In genomic region chr12:123499332-123499731, GRCh38 we compare ENCODE assay signal across 30 cellular contexts.
"Had no signal": no experiment of that assay in that cellular context is flagged by ENCODE, and none has a peak within 500 bp of the region (broad histone marks: within the 10 kb centered on the region; RNA-seq: fewer than 3 reads in every experiment).

No MANE protein-coding gene starts in this region.

- H3K27ac Mint-ChIP-seq: activated B cell treated with CpG ODN at 0.5 μM for 24 hours; activated CD4-positive, alpha-beta memory T cell treated with anti-CD3 and anti-CD28 coated beads, Interleukin-2, amount 10 ng/mL, durations not matched to agents 7 days and 5 days; activated CD4-positive, alpha-beta T cell treated with anti-CD3 and anti-CD28 coated beads, Interleukin-2, amount 10 ng/mL, durations not matched to agents 7 days and 5 days; activated naive CD4-positive, alpha-beta T cell treated with anti-CD3 and anti-CD28 coated beads, Interleukin-2, amount 10 ng/mL, durations not matched to agents 7 days and 5 days; activated naive CD8-positive, alpha-beta T cell treated with anti-CD3 and anti-CD28 coated beads, Interleukin-2, amount 10 ng/mL, durations not matched to agents 7 days and 5 days; activated T-cell treated with anti-CD3 and anti-CD28 coated beads, Interleukin-2, amount 50 U/mL, for 24 hours; activated T-cell treated with anti-CD3 and anti-CD28 coated beads, Interleukin-2, amount 50 U/mL, for 72 hours; effector memory CD8-positive, alpha-beta T cell; T-helper 17 cell; T-helper 2 cell treated with Interferon-gamma antibody and Interleukin-4, amounts not matched to agents 5 μg/mL and 100 μg/mL, for 36 hours had no signal

- DNase-seq: activated B cell treated with CpG ODN at 0.5 μM for 24 hours; activated CD4-positive, alpha-beta memory T cell treated with anti-CD3 and anti-CD28 coated beads, Interleukin-2, amount 10 ng/mL, durations not matched to agents 7 days and 5 days; activated CD4-positive, alpha-beta T cell treated with anti-CD3 and anti-CD28 coated beads, Interleukin-2, amount 10 ng/mL, durations not matched to agents 7 days and 5 days; activated CD4-positive, alpha-beta T cell treated with anti-CD3 and anti-CD28 coated beads, Interleukin-2, amount 50 U/mL, for 4 hours; activated CD8-positive, alpha-beta memory T cell treated with anti-CD3 and anti-CD28 coated beads, Interleukin-2, amount 50 U/mL, for 48 hours; activated gamma-delta T cell; activated naive CD4-positive, alpha-beta T cell; activated naive CD4-positive, alpha-beta T cell treated with anti-CD3 and anti-CD28 coated beads, Interleukin-2, amount 10 ng/mL, durations not matched to agents 7 days and 5 days; activated naive CD8-positive, alpha-beta T cell treated with anti-CD3 and anti-CD28 coated beads, Interleukin-2, amount 10 ng/mL, durations not matched to agents 7 days and 5 days; activated T-cell treated with anti-CD3 and anti-CD28 coated beads for 4 hours; activated T-cell treated with anti-CD3 and anti-CD28 coated beads, Interleukin-2, amount 50 U/mL, for 24 hours; activated T-cell treated with anti-CD3 and anti-CD28 coated beads, Interleukin-2, amount 50 U/mL, for 72 hours; anterior cingulate cortex; brain microvascular endothelial cell; cortex of kidney; dermis blood vessel endothelial cell; effector CD4-positive, alpha-beta T cell; effector memory CD8-positive, alpha-beta T cell; foreskin fibroblast; glutamatergic neuron; heart left ventricle; T-helper 1 cell; T-helper 17 cell; T1000; WERI-Rb-1 had no signal

- H3K4me3 Mint-ChIP-seq: activated B cell treated with CpG ODN at 0.5 μM for 24 hours; activated CD4-positive, alpha-beta memory T cell treated with anti-CD3 and anti-CD28 coated beads, Interleukin-2, amount 10 ng/mL, durations not matched to agents 7 days and 5 days; activated CD4-positive, alpha-beta T cell treated with anti-CD3 and anti-CD28 coated beads, Interleukin-2, amount 10 ng/mL, durations not matched to agents 7 days and 5 days; activated naive CD4-positive, alpha-beta T cell treated with anti-CD3 and anti-CD28 coated beads, Interleukin-2, amount 10 ng/mL, durations not matched to agents 7 days and 5 days; activated naive CD8-positive, alpha-beta T cell treated with anti-CD3 and anti-CD28 coated beads, Interleukin-2, amount 10 ng/mL, durations not matched to agents 7 days and 5 days; activated T-cell treated with anti-CD3 and anti-CD28 coated beads, Interleukin-2, amount 50 U/mL, for 24 hours; activated T-cell treated with anti-CD3 and anti-CD28 coated beads, Interleukin-2, amount 50 U/mL, for 72 hours; central memory CD8-positive, alpha-beta T cell; effector memory CD8-positive, alpha-beta T cell; T-helper 17 cell; T-helper 2 cell treated with Interferon-gamma antibody and Interleukin-4, amounts not matched to agents 5 μg/mL and 100 μg/mL, for 36 hours had no signal

- H3K4me3 ChIP-seq: heart left ventricle had no signal

- H3K9me3 ChIP-seq: heart left ventricle had no signal

- H3K36me3 Mint-ChIP-seq: activated naive CD4-positive, alpha-beta T cell treated with anti-CD3 and anti-CD28 coated beads, Interleukin-2, amount 10 ng/mL, durations not matched to agents 7 days and 5 days; activated naive CD4-positive, alpha-beta T cell treated with anti-CD3 and anti-CD28 coated beads, Interleukin-2, amount 50 U/mL, for 72 hours had no signal

- H3K4me1 Mint-ChIP-seq: activated B cell treated with CpG ODN at 0.5 μM for 24 hours; activated CD4-positive, alpha-beta memory T cell treated with anti-CD3 and anti-CD28 coated beads, Interleukin-2, amount 10 ng/mL, durations not matched to agents 7 days and 5 days; activated CD4-positive, alpha-beta T cell treated with anti-CD3 and anti-CD28 coated beads, Interleukin-2, amount 10 ng/mL, durations not matched to agents 7 days and 5 days; activated naive CD4-positive, alpha-beta T cell treated with anti-CD3 and anti-CD28 coated beads, Interleukin-2, amount 10 ng/mL, durations not matched to agents 7 days and 5 days had no signal

- H3K27me3 ChIP-seq: brain microvascular endothelial cell, heart left ventricle had no signal

- H3K27ac ChIP-seq: brain microvascular endothelial cell, heart left ventricle, WERI-Rb-1 had no signal

- H3K27me3 Mint-ChIP-seq: activated CD4-positive, alpha-beta memory T cell treated with anti-CD3 and anti-CD28 coated beads, Interleukin-2, amount 10 ng/mL, durations not matched to agents 7 days and 5 days; activated CD4-positive, alpha-beta T cell treated with anti-CD3 and anti-CD28 coated beads, Interleukin-2, amount 10 ng/mL, durations not matched to agents 7 days and 5 days; activated naive CD8-positive, alpha-beta T cell treated with anti-CD3 and anti-CD28 coated beads, Interleukin-2, amount 10 ng/mL, durations not matched to agents 7 days and 5 days; activated T-cell treated with anti-CD3 and anti-CD28 coated beads, Interleukin-2, amount 50 U/mL, for 24 hours; central memory CD8-positive, alpha-beta T cell; effector memory CD8-positive, alpha-beta T cell; T-helper 17 cell had no signal

- H3K9me3 Mint-ChIP-seq: activated B cell treated with CpG ODN at 0.5 μM for 24 hours; activated CD4-positive, alpha-beta memory T cell treated with anti-CD3 and anti-CD28 coated beads, Interleukin-2, amount 10 ng/mL, durations not matched to agents 7 days and 5 days; activated CD4-positive, alpha-beta T cell treated with anti-CD3 and anti-CD28 coated beads, Interleukin-2, amount 10 ng/mL, durations not matched to agents 7 days and 5 days; activated naive CD4-positive, alpha-beta T cell treated with anti-CD3 and anti-CD28 coated beads, Interleukin-2, amount 10 ng/mL, durations not matched to agents 7 days and 5 days; activated naive CD4-positive, alpha-beta T cell treated with anti-CD3 and anti-CD28 coated beads, Interleukin-2, amount 50 U/mL, for 72 hours; activated naive CD8-positive, alpha-beta T cell treated with anti-CD3 and anti-CD28 coated beads, Interleukin-2, amount 10 ng/mL, durations not matched to agents 7 days and 5 days; activated T-cell treated with anti-CD3 and anti-CD28 coated beads, Interleukin-2, amount 50 U/mL, for 24 hours; activated T-cell treated with anti-CD3 and anti-CD28 coated beads, Interleukin-2, amount 50 U/mL, for 72 hours; central memory CD8-positive, alpha-beta T cell; effector memory CD8-positive, alpha-beta T cell; T-helper 2 cell treated with Interferon-gamma antibody and Interleukin-4, amounts not matched to agents 5 μg/mL and 100 μg/mL, for 36 hours had no signal

- ATAC-seq: activated CD4-positive, CD25-positive, alpha-beta regulatory T cell treated with anti-CD3 and anti-CD28 coated beads, Interleukin-2, amount 50 U/mL, for 24 hours; activated naive CD4-positive, alpha-beta T cell treated with anti-CD3 and anti-CD28 coated beads, Interleukin-2, amount 50 U/mL, for 72 hours; activated T-cell treated with anti-CD3 and anti-CD28 coated beads, Interleukin-2, amount 50 U/mL, for 72 hours; effector memory CD8-positive, alpha-beta T cell; esophagus mucosa; heart left ventricle; T-helper 17 cell had no signal
